In the genomic region with DNA sequence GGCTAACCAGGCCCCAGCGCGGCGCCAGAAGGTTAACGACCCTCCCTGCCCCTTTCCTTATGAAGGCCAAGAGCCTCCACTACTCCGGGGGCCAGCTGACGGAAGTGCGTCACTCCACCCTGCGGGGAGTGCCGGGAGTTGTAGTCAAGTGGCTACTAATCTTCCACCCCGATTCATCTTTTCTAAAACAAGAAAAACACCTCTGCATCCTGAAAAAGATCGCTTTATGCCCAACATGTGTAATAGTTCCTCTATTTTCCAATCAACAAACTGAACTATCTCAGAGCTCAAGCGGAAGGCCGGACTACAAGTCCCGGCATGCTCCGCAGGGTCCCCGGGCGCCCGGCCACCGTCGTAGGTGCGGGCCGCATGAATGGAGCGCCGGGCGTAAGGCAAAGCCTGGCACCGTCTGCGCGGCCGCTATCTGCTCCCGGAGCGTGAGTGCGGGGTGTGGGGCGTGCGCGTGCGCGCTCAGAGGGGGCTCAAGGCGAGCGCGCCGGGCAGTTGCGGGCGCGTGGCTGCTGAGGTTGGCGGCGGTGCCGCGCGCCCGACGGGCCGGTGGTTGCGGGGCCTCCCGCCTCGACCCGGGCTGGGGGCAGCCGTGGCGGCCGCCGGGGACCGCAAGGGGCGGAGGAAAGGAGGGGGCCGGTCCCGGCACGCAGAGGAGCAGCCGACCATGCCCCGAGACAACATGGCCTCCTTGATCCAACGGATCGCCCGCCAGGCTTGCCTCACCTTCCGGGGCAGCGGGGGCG, we compare ENCODE assay signal across 8 cellular contexts. TPM values are rescaled to one million over a fixed set of nuclear protein-coding genes. Genes with fewer than 3 reads are reported as not detected.
DNase-seq lines count a peak whose midpoint lies in the region; ATAC-seq, FAIRE-seq and TF ChIP-seq lines count a peak whose summit lies in the region.

A gene (plus strand): TSS at position 337 of the 755 bp plus-strand sequence. CDS start 340 bp downstream, at position 677.

- DNase-seq in GM19239 (ENCODE audit: insufficient read length, low spot score) = peak; percentile 74
- peak; percentile 27 to 73 for DNase-seq in NCI-H524 (lab: John Stamatoyannopoulos, UW)
- peak; percentile 69 to 75 for DNase-seq in activated CD4-positive, alpha-beta T cell treated with anti-CD3 and anti-CD28 coated beads, Interleukin-2, amount 50 U/mL, for 24 hours (ENCODE audit: low read depth in 1 of 2, low spot score in 1 of 2)
- peak; percentile 91 for DNase-seq in dermis blood vessel endothelial cell
- peak; percentile 73 for DNase-seq in HepG2 (ENCODE audit: low spot score)
- peak; percentile 82 for DNase-seq in stimulated activated CD4-positive, alpha-beta T cell treated with anti-CD3 and anti-CD28 coated beads, Interleukin-4, amount 100 ng/mL, for 1 hour

- H3K4me3 ChIP-seq in BLaER1 (peak within 1 kb of the TSS; percentile 93), HepG2 (replicated peaks in 1 of 3; ENCODE audit: insufficient read depth in 1 of 3, low read depth in 2 of 3, low read length in 3 of 3) (peak within 1 kb of the TSS; percentile 60 to 100 (median 95))

- peak; percentile 40; the same call in 1 of the 2 replicates for TF ChIP-seq RAD21 in HepG2 (CRISPR knock-in tag; IDR thresholded peaks at IDR 0.05)

- TF ChIP-seq POLR2A in HepG2 (IDR thresholded peaks at IDR 0.05; ENCODE audit: insufficient read depth in 1 of 2, low read depth in 2 of 2, low read length in 2 of 2) = peak in 1 of 2 experiments; percentile 67; a peak in 3 of 4 replicates

- H3K9ac ChIP-seq in BLaER1 (peak within 1 kb of the TSS; percentile 92), HepG2 (ENCODE audit: insufficient read depth, low read depth, low read length) (peak within 1 kb of the TSS; percentile 82)

- FAIRE-seq in GM19239 (lab: Jason Lieb, UNC) (peak; percentile 95), HepG2 (lab: Jason Lieb, UNC) (peak; percentile 47)

- peaks cover 36% of the 10 kb centered on the region for H3K4me1 ChIP-seq in BLaER1
- H3K4me1 ChIP-seq in HepG2 (ENCODE audit: insufficient read depth, low read length) = peaks cover 34% of the 10 kb centered on the region

- no peaks in the 10 kb centered on the region for H3K9me3 ChIP-seq in BLaER1
- no peaks in the 10 kb centered on the region for H3K9me3 ChIP-seq in HepG2 (ENCODE audit: low read length)

- CTCF ChIA-PET in HepG2 (lab: Yijun Ruan, JAX; ENCODE audit: low intra/inter-chr PET ratio, low total read pairs) = no interaction called here

- peaks cover 12% of the 10 kb centered on the region; the same call in 1 of the 2 replicates for H3K36me3 ChIP-seq in BLaER1
- H3K36me3 ChIP-seq in HepG2 (replicated peaks in 1 of 2; ENCODE audit: control insufficient read depth in 1 of 2, insufficient read depth in 2 of 2, low read length in 2 of 2) = no peaks in the 10 kb centered on the region

- BruUV-seq in HepG2 (replicated peaks; lab: Mats Ljungman, UMichigan) = no TSS peak

- ATAC-seq in HG03439 (IDR thresholded peaks at IDR 0.05; ENCODE audit: unreplicated experiment) (peak; percentile 88), HepG2 (peak; percentile 92)

- H2AFZ ChIP-seq in HepG2 (ENCODE audit: low read length) = peak within 1 kb of the TSS; percentile 16

- intact Hi-C loops in HepG2 (cut with micrococcal nuclease; ENCODE audit: unreplicated experiment) = loop anchor here (10.0 kb wide), 1 partner anchor 540 kb away; a partner anchor contains a TSS

- peak within 1 kb of the TSS; percentile 98 for H3K27ac ChIP-seq in BLaER1
- peak within 1 kb of the TSS; percentile 75 for H3K27ac ChIP-seq in HepG2 (ENCODE audit: extremely low read length, insufficient read depth, low read length)

- 3% methylated on average over 23 of the region's 73 CpGs for WGBS in HepG2 (ENCODE audit: low lambda C conversion rate)

- TF ChIP-seq EP300 in HepG2 (IDR thresholded peaks at IDR 0.05; ENCODE audit: low read depth in 2 of 2, low read length in 2 of 2) (0 out of 4 replicates have a peak, but pooled peaks of 1 of the 2 experiments have one; percentile 34), HepG2 (CRISPR knock-in tag; IDR thresholded peaks at IDR 0.05; ENCODE audit: borderline replicate concordance) (0 out of 2 replicates have a peak, but pooled peaks have one; percentile 18)

- peaks cover 31% of the 10 kb centered on the region for H3K79me2 ChIP-seq in HepG2 (ENCODE audit: insufficient read depth, low read length)

- peak within 1 kb of the TSS; percentile 93 for H3K4me2 ChIP-seq in BLaER1
- peak within 1 kb of the TSS; percentile 92 for H3K4me2 ChIP-seq in HepG2 (ENCODE audit: low read depth, low read length)

- peaks cover 46% of the 10 kb centered on the region for H4K20me1 ChIP-seq in BLaER1
- peaks cover 21% of the 10 kb centered on the region for H4K20me1 ChIP-seq in HepG2 (ENCODE audit: insufficient read depth, low read length)

- POLR2A ChIA-PET in HepG2 (lab: Yijun Ruan, JAX) = interaction anchor here (1.2 to 1.8 kb wide), 3 partner anchors 12 to 328 kb away, joined by 3 to 13 read pairs (median 5); a partner anchor contains a TSS

- H3K27me3 ChIP-seq in BLaER1 = no peaks in the 10 kb centered on the region
- no peaks in the 10 kb centered on the region for H3K27me3 ChIP-seq in HepG2 (ENCODE audit: control insufficient read depth in 1 of 2, insufficient read depth in 2 of 2, low read length in 2 of 2)

- TF ChIP-seq CTCF in HepG2 (CRISPR knock-in tag; IDR thresholded peaks at IDR 0.05) = no peak; the same call in 1 of the 2 replicates

- in situ Hi-C loops in HepG2 (cut with HindIII; ENCODE audit: extremely low pct_ligation_motif_present, low pct_unique_long_range_greater_than_20kb) = loop anchor here (10.0 to 25.0 kb wide), 2 partner anchors 330 to 542 kb away; a partner anchor contains a TSS

TF ChIP-seq in HepG2, 621 proteins besides CTCF, POLR2A, EP300 and RAD21 (continues in another document):
- TF ChIP-seq, protein P1, sequence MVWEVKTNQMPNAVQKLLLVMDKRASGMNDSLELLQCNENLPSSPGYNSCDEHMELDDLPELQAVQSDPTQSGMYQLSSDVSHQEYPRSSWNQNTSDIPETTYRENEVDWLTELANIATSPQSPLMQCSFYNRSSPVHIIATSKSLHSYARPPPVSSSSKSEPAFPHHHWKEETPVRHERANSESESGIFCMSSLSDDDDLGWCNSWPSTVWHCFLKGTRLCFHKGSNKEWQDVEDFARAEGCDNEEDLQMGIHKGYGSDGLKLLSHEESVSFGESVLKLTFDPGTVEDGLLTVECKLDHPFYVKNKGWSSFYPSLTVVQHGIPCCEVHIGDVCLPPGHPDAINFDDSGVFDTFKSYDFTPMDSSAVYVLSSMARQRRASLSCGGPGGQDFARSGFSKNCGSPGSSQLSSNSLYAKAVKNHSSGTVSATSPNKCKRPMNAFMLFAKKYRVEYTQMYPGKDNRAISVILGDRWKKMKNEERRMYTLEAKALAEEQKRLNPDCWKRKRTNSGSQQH (CRISPR knock-in tag; IDR thresholded peaks at IDR 0.05; ENCODE audit: low read depth) = peak; percentile 14; the same call in 1 of the 2 replicates
- TF ChIP-seq ZBTB20 (CRISPR knock-in tag; IDR thresholded peaks at IDR 0.05; ENCODE audit: borderline replicate concordance, low read depth) (no peak), ZSCAN22 (CRISPR knock-in tag; IDR thresholded peaks at IDR 0.05) (no peak), MAFG (CRISPR knock-in tag; IDR thresholded peaks at IDR 0.05) (no peak), RORA (CRISPR knock-in tag; IDR thresholded peaks at IDR 0.05) (no peak), ZNF7 (CRISPR knock-in tag; IDR thresholded peaks at IDR 0.05) (no peak), PLRG1 (conservative IDR thresholded peaks at IDR 0.05) (no peak), TSC22D2 (CRISPR knock-in tag; IDR thresholded peaks at IDR 0.05; ENCODE audit: borderline replicate concordance) (no peak), ZNF776 (CRISPR knock-in tag; IDR thresholded peaks at IDR 0.05) (no peak; the same call in 1 of the 2 replicates), ZMAT3 (CRISPR knock-in tag; conservative IDR thresholded peaks at IDR 0.05) (no peak)
- TF ChIP-seq, protein P2, sequence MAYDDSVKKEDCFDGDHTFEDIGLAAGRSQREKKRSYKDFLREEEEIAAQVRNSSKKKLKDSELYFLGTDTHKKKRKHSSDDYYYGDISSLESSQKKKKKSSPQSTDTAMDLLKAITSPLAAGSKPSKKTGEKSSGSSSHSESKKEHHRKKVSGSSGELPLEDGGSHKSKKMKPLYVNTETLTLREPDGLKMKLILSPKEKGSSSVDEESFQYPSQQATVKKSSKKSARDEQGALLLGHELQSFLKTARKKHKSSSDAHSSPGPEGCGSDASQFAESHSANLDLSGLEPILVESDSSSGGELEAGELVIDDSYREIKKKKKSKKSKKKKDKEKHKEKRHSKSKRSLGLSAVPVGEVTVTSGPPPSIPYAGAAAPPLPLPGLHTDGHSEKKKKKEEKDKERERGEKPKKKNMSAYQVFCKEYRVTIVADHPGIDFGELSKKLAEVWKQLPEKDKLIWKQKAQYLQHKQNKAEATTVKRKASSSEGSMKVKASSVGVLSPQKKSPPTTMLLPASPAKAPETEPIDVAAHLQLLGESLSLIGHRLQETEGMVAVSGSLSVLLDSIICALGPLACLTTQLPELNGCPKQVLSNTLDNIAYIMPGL (CRISPR knock-in tag; IDR thresholded peaks at IDR 0.05; ENCODE audit: borderline replicate concordance in 1 of 2, low read depth in 1 of 2) = peak; percentile 48 to 51; a peak in 2 of 4 replicates

RNA-seq across cellular contexts. Expression of the gene that starts here (rescaled TPM):
- total RNA-seq in dermis blood vessel endothelial cell (22.3 and 24.8 TPM in 2 replicates), HepG2 (2016; rRNA removed; fragmentation: Illumina TruSeq; extraction: Trizol) (15.9 and 16.5 TPM in 2 replicates)
- total RNA-seq in HepG2 (2016; cell fraction: cytosol; rRNA removed; fragmentation: Illumina TruSeq; extraction: Trizol; ENCODE audit: low read depth) = 5.1 and 6.2 TPM in 2 replicates
- total RNA-seq in HepG2 (2016; cell fraction: insoluble cytoplasmic fraction; rRNA removed; fragmentation: Illumina TruSeq; extraction: Trizol) = 16.7 and 17.9 TPM in 2 replicates
- total RNA-seq in HepG2 (2016; cell fraction: membrane; rRNA removed; fragmentation: Illumina TruSeq; extraction: Trizol) = 20.0 and 20.8 TPM in 2 replicates
- total RNA-seq in HepG2 (2016; cell fraction: nucleus; rRNA removed; fragmentation: Illumina TruSeq; extraction: Trizol) = 11.5 and 12.2 TPM in 2 replicates
- polyA plus RNA-seq in HepG2 (2011; rRNA removed) = 8.9 and 9.6 TPM in 2 replicates
- 5.6 and 7.3 TPM in 2 replicates for polyA plus RNA-seq in HepG2 (2011; cell fraction: cytosol; rRNA removed)
- polyA plus RNA-seq in HepG2 (2011; cell fraction: nucleus; rRNA removed) = 5.6 and 6.3 TPM in 2 replicates
- polyA plus RNA-seq in HepG2 (2012) = 9.8 and 12.1 TPM in 2 replicates
- 4.9 and 5.0 TPM in 2 replicates for polyA plus RNA-seq in HepG2 (2016; cell fraction: cytosol; fragmentation: Illumina TruSeq; extraction: Trizol; ENCODE audit: low read depth)
- 19.5 and 19.7 TPM in 2 replicates for polyA plus RNA-seq in HepG2 (2016; cell fraction: insoluble cytoplasmic fraction; fragmentation: Illumina TruSeq; extraction: Trizol; ENCODE audit: low read depth)
- 13.3 and 13.8 TPM in 2 replicates for polyA plus RNA-seq in HepG2 (2016; cell fraction: membrane; fragmentation: Illumina TruSeq; extraction: Trizol; ENCODE audit: low read depth)
- polyA plus RNA-seq in HepG2 (2016; cell fraction: nucleus; fragmentation: Illumina TruSeq; extraction: Trizol; ENCODE audit: insufficient read depth, low read depth) = 12.1 and 12.7 TPM in 2 replicates
- polyA minus RNA-seq in HepG2 (2011; rRNA and poly(A)+ RNA removed; ENCODE audit: low replicate concordance) = 11.6 and 16.6 TPM in 2 replicates
- polyA minus RNA-seq in HepG2 (2011; cell fraction: cytosol; rRNA and poly(A)+ RNA removed) = 11.3 and 13.7 TPM in 2 replicates
- 15.8 and 17.0 TPM in 2 replicates for polyA minus RNA-seq in HepG2 (2011; cell fraction: nucleus; rRNA and poly(A)+ RNA removed)

Comparison
In these comparisons a context has a peak if more than half of its experiments do, and no peak if none do; other contexts are left out.
1. Peak in every context shown above with its lines: DNase-seq, ATAC-seq, H3K4me3 ChIP-seq and H3K27ac ChIP-seq.